ENCODE assay signal across 16 cellular contexts in the genomic region with DNA sequence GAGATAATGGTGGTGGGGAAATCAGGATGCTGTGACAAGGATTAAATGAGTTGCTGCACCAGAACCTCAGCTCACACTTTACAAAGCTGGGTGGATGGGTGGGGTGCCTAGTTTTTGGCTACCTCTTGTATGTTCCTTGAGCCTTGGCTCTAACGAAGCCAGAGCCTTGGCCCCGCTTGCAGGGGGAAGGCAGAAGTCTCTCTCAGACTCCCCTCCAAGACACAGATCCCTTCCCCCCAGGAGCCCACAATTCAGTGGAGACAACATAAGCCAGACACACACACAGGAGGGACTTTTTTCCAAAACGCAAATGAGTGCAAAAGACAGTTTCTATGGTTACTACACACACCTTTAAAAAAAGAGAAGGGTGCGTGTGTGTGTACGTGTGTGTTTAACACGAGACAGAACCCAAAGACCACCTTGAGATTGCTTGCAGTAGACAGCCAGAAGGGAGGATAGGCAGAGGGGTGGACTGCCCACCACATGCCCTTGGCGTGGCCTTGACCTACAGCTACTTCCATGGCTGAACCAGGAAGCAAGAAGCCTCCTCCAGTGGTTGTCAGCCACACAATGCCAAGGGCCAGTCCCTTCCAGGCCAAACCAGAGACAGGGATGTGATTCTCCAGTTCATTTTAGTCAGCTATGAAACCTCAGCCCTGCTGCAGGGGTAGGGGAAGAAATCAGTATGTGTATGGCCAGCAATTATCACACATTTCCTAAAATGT.
DNase-seq lines count a peak whose midpoint lies in the region; ATAC-seq, FAIRE-seq and TF ChIP-seq lines count a peak whose summit lies in the region.
"Had no signal": no experiment of that assay in that cellular context is flagged by ENCODE, and none has a peak within 500 bp of the region (broad histone marks: within the 10 kb centered on the region; RNA-seq: fewer than 3 reads in every experiment).

No MANE protein-coding gene starts in this region.

- H3K4me3 Mint-ChIP-seq in activated CD8-positive, alpha-beta T cell treated with anti-CD3 and anti-CD28 coated beads, Interleukin-2, amount 10 ng/mL, durations not matched to agents 7 days and 5 days: no peak overlapping the region
- no peak overlapping the region for H3K4me3 Mint-ChIP-seq in activated CD8-positive, alpha-beta T cell treated with anti-CD3 and anti-CD28 coated beads for 36 hours
- H3K4me3 Mint-ChIP-seq in endodermal cell: no peak overlapping the region
- H3K4me3 Mint-ChIP-seq: CD4-positive, alpha-beta T cell had no signal

- H3K4me1 ChIP-seq in OCI-LY1 (ENCODE audit: insufficient read depth, low read length, severe bottlenecking): peaks cover 53% of the 10 kb centered on the region
- peaks cover 9% of the 10 kb centered on the region for H3K4me1 ChIP-seq in endodermal cell (ENCODE audit: control insufficient read depth, insufficient read depth, low read length)
- H3K4me1 ChIP-seq in vagina: no peaks in the 10 kb centered on the region
- peaks cover 0 to 10% of the 10 kb centered on the region in 2 donors for H3K4me1 ChIP-seq in small intestine (ENCODE audit: control insufficient read depth in 2 of 2, insufficient read depth in 1 of 2, low read depth in 1 of 2, low read length in 1 of 2)
- H3K4me1 ChIP-seq: HAP-1 had no signal

- peaks cover 4% of the 10 kb centered on the region for H3K4me1 Mint-ChIP-seq in activated CD8-positive, alpha-beta T cell treated with anti-CD3 and anti-CD28 coated beads, Interleukin-2, amount 10 ng/mL, durations not matched to agents 7 days and 5 days (ENCODE audit: low read depth)
- peaks cover 3% of the 10 kb centered on the region for H3K4me1 Mint-ChIP-seq in activated CD8-positive, alpha-beta T cell treated with anti-CD3 and anti-CD28 coated beads for 36 hours (ENCODE audit: low read depth)
- H3K4me1 Mint-ChIP-seq in endodermal cell: peaks cover 17% of the 10 kb centered on the region

- no peak overlapping the region for H3K4me2 ChIP-seq in OCI-LY1 (ENCODE audit: low read length)
- H3K4me2 ChIP-seq: A549 had no signal

- ATAC-seq in activated CD8-positive, alpha-beta T cell treated with anti-CD3 and anti-CD28 coated beads, Interleukin-2, amount 10 ng/mL, durations not matched to agents 7 days and 5 days: no peak
- ATAC-seq in activated CD8-positive, alpha-beta T cell treated with anti-CD3 and anti-CD28 coated beads for 36 hours: no peak
- ATAC-seq in GM21825 (IDR thresholded peaks at IDR 0.05; ENCODE audit: unreplicated experiment): no peak
- ATAC-seq: A549 had no signal

- CTCF ChIA-PET in activated CD8-positive, alpha-beta T cell treated with anti-CD3 and anti-CD28 coated beads, Interleukin-2, amount 10 ng/mL, durations not matched to agents 7 days and 5 days (lab: Charles Lee): no interaction called here
- CTCF ChIA-PET in activated CD8-positive, alpha-beta T cell treated with anti-CD3 and anti-CD28 coated beads for 36 hours (lab: Charles Lee): interaction anchor here (1.3 kb wide), 1 partner anchor 23 kb away, joined by 3 read pairs; no protein-coding TSS in a partner anchor

- H3K27me3 ChIP-seq in OCI-LY1 (ENCODE audit: insufficient read depth, low read length) (no peaks in the 10 kb centered on the region), endodermal cell (ENCODE audit: control insufficient read depth, insufficient read depth, low read length, poor library complexity, severe bottlenecking) (no peaks in the 10 kb centered on the region), vagina (no peaks in the 10 kb centered on the region), small intestine (ENCODE audit: control insufficient read depth in 2 of 2, insufficient read depth in 2 of 2, low read length in 2 of 2) (no peaks in the 10 kb centered on the region)

- no peak for FAIRE-seq in small intestine (lab: Jason Lieb, UNC)
- FAIRE-seq: A549 had no signal

- 90 to 96% methylated on average over 2 to 7 of the region's 7 CpGs for WGBS in endodermal cell (ENCODE audit: insufficient coverage in 1 of 2, insufficient read length in 1 of 2), 2 experiments
- 91 to 96% (median 93%) methylated on average over 7 of the region's 7 CpGs for WGBS in small intestine, 3 donors

- no peaks in the 10 kb centered on the region for H3K27me3 Mint-ChIP-seq in activated CD8-positive, alpha-beta T cell treated with anti-CD3 and anti-CD28 coated beads, Interleukin-2, amount 10 ng/mL, durations not matched to agents 7 days and 5 days (ENCODE audit: low read depth)
- H3K27me3 Mint-ChIP-seq in activated CD8-positive, alpha-beta T cell treated with anti-CD3 and anti-CD28 coated beads for 36 hours: no peaks in the 10 kb centered on the region
- H3K27me3 Mint-ChIP-seq in endodermal cell (ENCODE audit: insufficient read depth): no peaks in the 10 kb centered on the region
- H3K27me3 Mint-ChIP-seq: CD4-positive, alpha-beta T cell had no signal

- H3K9me2 ChIP-seq in OCI-LY1 (ENCODE audit: low read depth, low read length): no peaks in the 10 kb centered on the region

- H4K20me1 ChIP-seq in OCI-LY1 (ENCODE audit: insufficient read depth, low read length): no peaks in the 10 kb centered on the region

- no peaks in the 10 kb centered on the region for H3K9me3 ChIP-seq in OCI-LY1 (ENCODE audit: low read length)
- H3K9me3 ChIP-seq in endodermal cell (ENCODE audit: control insufficient read depth, low read length): no peaks in the 10 kb centered on the region
- H3K9me3 ChIP-seq in vagina: no peaks in the 10 kb centered on the region
- no peaks in the 10 kb centered on the region for H3K9me3 ChIP-seq in small intestine (ENCODE audit: control insufficient read depth, low read depth)
- H3K9me3 ChIP-seq: A549, HAP-1 had no signal

- no peak for TF ChIP-seq POLR2A in vagina (IDR thresholded peaks at IDR 0.05)

- H3K27ac Mint-ChIP-seq in activated CD8-positive, alpha-beta T cell treated with anti-CD3 and anti-CD28 coated beads, Interleukin-2, amount 10 ng/mL, durations not matched to agents 7 days and 5 days: no peak overlapping the region
- no peak overlapping the region for H3K27ac Mint-ChIP-seq in activated CD8-positive, alpha-beta T cell treated with anti-CD3 and anti-CD28 coated beads for 36 hours
- no peak overlapping the region for H3K27ac Mint-ChIP-seq in endodermal cell
- H3K27ac Mint-ChIP-seq: CD4-positive, alpha-beta T cell had no signal

- H3K36me3 Mint-ChIP-seq in activated CD8-positive, alpha-beta T cell treated with anti-CD3 and anti-CD28 coated beads, Interleukin-2, amount 10 ng/mL, durations not matched to agents 7 days and 5 days (ENCODE audit: low read depth): no peaks in the 10 kb centered on the region
- no peaks in the 10 kb centered on the region for H3K36me3 Mint-ChIP-seq in activated CD8-positive, alpha-beta T cell treated with anti-CD3 and anti-CD28 coated beads for 36 hours (ENCODE audit: low read depth)
- no peaks in the 10 kb centered on the region for H3K36me3 Mint-ChIP-seq in endodermal cell (ENCODE audit: low read depth)

- peak overlapping the region; percentile 19 for H3K27ac ChIP-seq in OCI-LY1 (ENCODE audit: low read depth, low read length, poor library complexity, severe bottlenecking)
- no peak overlapping the region for H3K27ac ChIP-seq in endodermal cell (ENCODE audit: low read depth, low read length)
- no peak overlapping the region for H3K27ac ChIP-seq in vagina
- H3K27ac ChIP-seq in small intestine (ENCODE audit: low read depth in 1 of 2, low read length in 1 of 2): no peak overlapping the region
- H3K27ac ChIP-seq: 22Rv1, C4-2B, GM23248 had no signal

- H3K9ac ChIP-seq in OCI-LY1 (ENCODE audit: low read length) (no peak overlapping the region; the same call in 1 of the 2 replicates), endodermal cell (ENCODE audit: extremely low read depth, low read length, poor library complexity, severe bottlenecking) (no peak overlapping the region)
- H3K9ac ChIP-seq: GM23248 had no signal

- POLR2A ChIA-PET in activated CD8-positive, alpha-beta T cell treated with anti-CD3 and anti-CD28 coated beads, Interleukin-2, amount 10 ng/mL, durations not matched to agents 7 days and 5 days (lab: Charles Lee): no interaction called here
- POLR2A ChIA-PET in activated CD8-positive, alpha-beta T cell treated with anti-CD3 and anti-CD28 coated beads for 36 hours (lab: Charles Lee): no interaction called here

- TF ChIP-seq CTCF in activated CD8-positive, alpha-beta T cell treated with anti-CD3 and anti-CD28 coated beads for 36 hours (IDR thresholded peaks at IDR 0.05): no peak
- no peak for TF ChIP-seq CTCF in OCI-LY1 (IDR thresholded peaks at IDR 0.05; ENCODE audit: low read length)
- TF ChIP-seq CTCF in endodermal cell (conservative IDR thresholded peaks at IDR 0.05): no peak
- TF ChIP-seq CTCF in vagina (IDR thresholded peaks at IDR 0.05): no peak

- H2AFZ ChIP-seq in OCI-LY1 (ENCODE audit: low read length): no peak overlapping the region
- H2AFZ ChIP-seq: GM23248 had no signal

- no peaks in the 10 kb centered on the region for H3K79me2 ChIP-seq in OCI-LY1 (ENCODE audit: insufficient read depth, low read length)

- DNase-seq in activated CD8-positive, alpha-beta T cell treated with anti-CD3 and anti-CD28 coated beads, Interleukin-2, amount 10 ng/mL, durations not matched to agents 7 days and 5 days: peak; percentile 14
- no peak for DNase-seq in activated CD8-positive, alpha-beta T cell treated with anti-CD3 and anti-CD28 coated beads for 36 hours
- DNase-seq in endodermal cell (peak; percentile 20), vagina (ENCODE audit: extremely low spot score in 2 of 2) (peak; percentile 71 to 72), small intestine (no peak)
- DNase-seq: AML-193; CD4-positive, alpha-beta T cell; DMS153; GDM1; GM23248 had no signal

- intact Hi-C loops in activated CD8-positive, alpha-beta T cell treated with anti-CD3 and anti-CD28 coated beads for 36 hours (cut with micrococcal nuclease): no loop called here
- intact Hi-C loops in vagina (cut with DNase I): no loop called here

- no peaks in the 10 kb centered on the region for H3F3A ChIP-seq in OCI-LY1 (ENCODE audit: insufficient read depth, low read length)

- no peaks in the 10 kb centered on the region for H3K9me3 Mint-ChIP-seq in activated CD8-positive, alpha-beta T cell treated with anti-CD3 and anti-CD28 coated beads, Interleukin-2, amount 10 ng/mL, durations not matched to agents 7 days and 5 days (ENCODE audit: insufficient read depth)
- no peaks in the 10 kb centered on the region for H3K9me3 Mint-ChIP-seq in activated CD8-positive, alpha-beta T cell treated with anti-CD3 and anti-CD28 coated beads for 36 hours
- no peaks in the 10 kb centered on the region for H3K9me3 Mint-ChIP-seq in endodermal cell
- H3K9me3 Mint-ChIP-seq: CD4-positive, alpha-beta T cell had no signal

- H3K36me3 ChIP-seq in OCI-LY1 (ENCODE audit: insufficient read depth, low read length) (no peaks in the 10 kb centered on the region), endodermal cell (ENCODE audit: control insufficient read depth, insufficient read depth, low read length) (no peaks in the 10 kb centered on the region), vagina (no peaks in the 10 kb centered on the region), small intestine (ENCODE audit: control insufficient read depth in 2 of 2, insufficient read depth in 2 of 2, low read length in 2 of 2) (no peaks in the 10 kb centered on the region)
- H3K36me3 ChIP-seq: HAP-1 had no signal

- no peak overlapping the region for H3K4me3 ChIP-seq in OCI-LY1 (ENCODE audit: low read depth, low read length, poor library complexity, severe bottlenecking)
- no peak overlapping the region for H3K4me3 ChIP-seq in endodermal cell (ENCODE audit: low read length)
- H3K4me3 ChIP-seq in vagina: no peak overlapping the region
- no peak overlapping the region for H3K4me3 ChIP-seq in small intestine (ENCODE audit: low read depth in 1 of 2, low read length in 2 of 2)
- H3K4me3 ChIP-seq: A549, GM23248, HAP-1 had no signal

Comparison
In these comparisons a context has a peak if more than half of its experiments do, and no peak if none do; other contexts are left out.
1. DNase-seq: peak in activated CD8-positive, alpha-beta T cell treated with anti-CD3 and anti-CD28 coated beads, Interleukin-2, amount 10 ng/mL, durations not matched to agents 7 days and 5 days (single experiment), endodermal cell (single experiment) and vagina (2 of 2); none in activated CD8-positive, alpha-beta T cell treated with anti-CD3 and anti-CD28 coated beads for 36 hours (single experiment) and small intestine (single experiment).